In the genomic region with DNA sequence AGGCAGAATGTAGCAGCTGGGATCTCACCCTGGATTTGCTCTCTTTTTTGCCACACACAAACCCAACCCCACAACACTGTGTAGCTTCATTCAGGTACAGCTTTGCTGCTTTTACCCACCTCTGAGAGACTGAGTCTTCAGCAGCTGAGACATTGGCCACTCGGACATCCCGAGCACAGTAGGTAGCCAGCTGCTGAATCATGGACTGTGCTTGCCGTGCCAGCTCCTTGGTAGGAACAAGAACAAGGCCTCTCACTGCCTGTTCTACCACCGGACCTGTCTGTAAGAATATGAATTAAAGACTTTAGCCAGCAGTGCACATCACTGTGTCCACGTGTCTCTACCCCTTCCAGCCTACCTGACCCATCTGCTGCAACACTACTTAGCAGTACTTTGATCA, we compare ENCODE assay signal across 8 cellular contexts. TPM values are rescaled to one million over a fixed set of nuclear protein-coding genes. Genes with fewer than 3 reads are reported as not detected.
DNase-seq lines count a peak whose midpoint lies in the region; ATAC-seq and TF ChIP-seq lines count a peak whose summit lies in the region.
"Had no signal": no experiment of that assay in that cellular context is flagged by ENCODE, and none has a peak within 500 bp of the region (broad histone marks: within the 10 kb centered on the region; RNA-seq: fewer than 3 reads in every experiment).

No MANE protein-coding gene starts in this region.

- no peaks in the 10 kb centered on the region for H3K9me3 Mint-ChIP-seq in activated CD8-positive, alpha-beta T cell treated with anti-CD3 and anti-CD28 coated beads for 36 hours
- H3K9me3 Mint-ChIP-seq in stimulated activated effector memory CD8-positive, alpha-beta T cell treated with anti-CD3 and anti-CD28 coated beads, Interleukin-12 subunit alpha, Interleukin-12 subunit beta, amount 100 ng/mL, for 72 hours = no peaks in the 10 kb centered on the region

- H3K27ac Mint-ChIP-seq in activated CD8-positive, alpha-beta T cell treated with anti-CD3 and anti-CD28 coated beads for 36 hours = peak overlapping the region; percentile 96
- peak overlapping the region; percentile 98 for H3K27ac Mint-ChIP-seq in stimulated activated effector memory CD8-positive, alpha-beta T cell treated with anti-CD3 and anti-CD28 coated beads, Interleukin-12 subunit alpha, Interleukin-12 subunit beta, amount 100 ng/mL, for 72 hours

- TF ChIP-seq CTCF in HFF-Myc (IDR thresholded peaks at IDR 0.05; ENCODE audit: low read depth, low read length, missing control alignments) = no peak
- no peak for TF ChIP-seq CTCF in activated CD8-positive, alpha-beta T cell treated with anti-CD3 and anti-CD28 coated beads for 36 hours (IDR thresholded peaks at IDR 0.05)

- intact Hi-C loops in activated CD8-positive, alpha-beta T cell treated with anti-CD3 and anti-CD28 coated beads for 36 hours (cut with micrococcal nuclease) = no loop called here

- no peaks in the 10 kb centered on the region for H3K9me3 ChIP-seq in iPS-15b (ENCODE audit: control insufficient read depth, insufficient read depth, low read length)

- H3K27me3 ChIP-seq in iPS-15b (ENCODE audit: control insufficient read depth, insufficient read depth, low read length) = no peaks in the 10 kb centered on the region

- ATAC-seq in activated CD8-positive, alpha-beta T cell treated with anti-CD3 and anti-CD28 coated beads for 36 hours = no peak
- no peak for ATAC-seq in stimulated activated effector memory CD8-positive, alpha-beta T cell treated with anti-CD3 and anti-CD28 coated beads, Interleukin-12 subunit alpha, Interleukin-12 subunit beta, amount 100 ng/mL, for 72 hours
- no peak for ATAC-seq in GM21576 (IDR thresholded peaks at IDR 0.05; ENCODE audit: unreplicated experiment)
- ATAC-seq in GM21529 (IDR thresholded peaks at IDR 0.05; ENCODE audit: unreplicated experiment) = no peak

- H3K36me3 ChIP-seq in iPS-15b (ENCODE audit: control insufficient read depth, insufficient read depth, low read length) = peaks cover 45% of the 10 kb centered on the region

- CTCF ChIA-PET in activated CD8-positive, alpha-beta T cell treated with anti-CD3 and anti-CD28 coated beads for 36 hours (lab: Charles Lee) = interaction anchor here (1.0 to 4.0 kb wide), 4 partner anchors 8 to 224 kb away, joined by 3 to 32 read pairs (median 7); no protein-coding TSS in a partner anchor
- CTCF ChIA-PET in HEK293T (lab: Yijun Ruan, JAX) = interaction anchor here (1.4 kb wide), 1 partner anchor 16 kb away, joined by 5 read pairs; no protein-coding TSS in a partner anchor

- no peaks in the 10 kb centered on the region for H3K27me3 Mint-ChIP-seq in activated CD8-positive, alpha-beta T cell treated with anti-CD3 and anti-CD28 coated beads for 36 hours

- POLR2A ChIA-PET in activated CD8-positive, alpha-beta T cell treated with anti-CD3 and anti-CD28 coated beads for 36 hours (lab: Charles Lee) = interaction anchor here (0.8 to 5.1 kb wide), 8 partner anchors 7 to 315 kb away, joined by 3 to 32 read pairs (median 4); a partner anchor contains a TSS
- POLR2A ChIA-PET in HEK293T (lab: Yijun Ruan, JAX) = interaction anchor here (1.1 to 3.1 kb wide), 7 partner anchors 8 to 282 kb away, joined by 3 to 41 read pairs (median 4); a partner anchor contains a TSS

- peak overlapping the region; percentile 95 for H3K9ac ChIP-seq in iPS-15b (ENCODE audit: low read depth, low read length)

- peaks cover 2% of the 10 kb centered on the region for H3K4me1 ChIP-seq in iPS-15b (ENCODE audit: control insufficient read depth, insufficient read depth, low read length)

- H3K4me3 Mint-ChIP-seq in activated CD8-positive, alpha-beta T cell treated with anti-CD3 and anti-CD28 coated beads for 36 hours = peak overlapping the region; percentile 99
- H3K4me3 Mint-ChIP-seq in stimulated activated effector memory CD8-positive, alpha-beta T cell treated with anti-CD3 and anti-CD28 coated beads, Interleukin-12 subunit alpha, Interleukin-12 subunit beta, amount 100 ng/mL, for 72 hours = peak overlapping the region; percentile 98

- H3K4me1 Mint-ChIP-seq in activated CD8-positive, alpha-beta T cell treated with anti-CD3 and anti-CD28 coated beads for 36 hours (ENCODE audit: low read depth) = peaks cover 38% of the 10 kb centered on the region
- H3K4me1 Mint-ChIP-seq in stimulated activated effector memory CD8-positive, alpha-beta T cell treated with anti-CD3 and anti-CD28 coated beads, Interleukin-12 subunit alpha, Interleukin-12 subunit beta, amount 100 ng/mL, for 72 hours = peaks cover 43% of the 10 kb centered on the region

- peaks cover 68% of the 10 kb centered on the region for H3K36me3 Mint-ChIP-seq in activated CD8-positive, alpha-beta T cell treated with anti-CD3 and anti-CD28 coated beads for 36 hours (ENCODE audit: low read depth)
- peaks cover 94% of the 10 kb centered on the region for H3K36me3 Mint-ChIP-seq in stimulated activated effector memory CD8-positive, alpha-beta T cell treated with anti-CD3 and anti-CD28 coated beads, Interleukin-12 subunit alpha, Interleukin-12 subunit beta, amount 100 ng/mL, for 72 hours

- H3K4me3 ChIP-seq in HFF-Myc (replicated peaks; ENCODE audit: low read depth, low read length) (peak overlapping the region; percentile 72), iPS-15b (ENCODE audit: low read depth, low read length) (peak overlapping the region; percentile 94)

- DNase-seq in HFF-Myc (ENCODE audit: extremely low read depth, low read depth) = no peak
- DNase-seq in activated CD8-positive, alpha-beta T cell treated with anti-CD3 and anti-CD28 coated beads for 36 hours = no peak
- DNase-seq in stimulated activated effector memory CD8-positive, alpha-beta T cell treated with anti-CD3 and anti-CD28 coated beads, Interleukin-12 subunit alpha, Interleukin-12 subunit beta, amount 100 ng/mL, for 72 hours (ENCODE audit: low spot score in 2 of 2) = no peak
- DNase-seq in HEK293T (ENCODE audit: extremely low spot score) = no peak
- DNase-seq: activated CD4-positive, CD25-positive, alpha-beta regulatory T cell treated with anti-CD3 and anti-CD28 coated beads, Interleukin-2, amount 50 U/mL, for 72 hours had no signal

TF ChIP-seq in HEK293T, 16 proteins besides CTCF, POLR2A, EP300 and RAD21:
- TF ChIP-seq NFRKB (IDR thresholded peaks at IDR 0.05) (no peak), FOXK2 (IDR thresholded peaks at IDR 0.05) (no peak), TARDBP (IDR thresholded peaks at IDR 0.05) (no peak), SUZ12 (IDR thresholded peaks at IDR 0.05) (no peak), SP1 (IDR thresholded peaks at IDR 0.05) (no peak)
- TF ChIP-seq, protein P1, sequence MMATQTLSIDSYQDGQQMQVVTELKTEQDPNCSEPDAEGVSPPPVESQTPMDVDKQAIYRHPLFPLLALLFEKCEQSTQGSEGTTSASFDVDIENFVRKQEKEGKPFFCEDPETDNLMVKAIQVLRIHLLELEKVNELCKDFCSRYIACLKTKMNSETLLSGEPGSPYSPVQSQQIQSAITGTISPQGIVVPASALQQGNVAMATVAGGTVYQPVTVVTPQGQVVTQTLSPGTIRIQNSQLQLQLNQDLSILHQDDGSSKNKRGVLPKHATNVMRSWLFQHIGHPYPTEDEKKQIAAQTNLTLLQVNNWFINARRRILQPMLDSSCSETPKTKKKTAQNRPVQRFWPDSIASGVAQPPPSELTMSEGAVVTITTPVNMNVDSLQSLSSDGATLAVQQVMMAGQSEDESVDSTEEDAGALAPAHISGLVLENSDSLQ (IDR thresholded peaks at IDR 0.05) = no peak

RNA-seq across cellular contexts. Expression of a gene that starts 0.9 kb away (rescaled TPM):
- total RNA-seq in activated CD8-positive, alpha-beta T cell treated with anti-CD3 and anti-CD28 coated beads for 36 hours = 10 to 100 TPM; 92.3 to 98.3 TPM

RNA-seq across cellular contexts. Expression of a gene that starts 9.3 kb away (rescaled TPM):
- 10 to 100 TPM; 74.6 to 76.2 TPM for total RNA-seq in activated CD8-positive, alpha-beta T cell treated with anti-CD3 and anti-CD28 coated beads for 36 hours

RNA-seq across cellular contexts. Expression of a gene that starts 31.6 kb away (rescaled TPM):
- total RNA-seq in activated CD8-positive, alpha-beta T cell treated with anti-CD3 and anti-CD28 coated beads for 36 hours = under 1 TPM in 1 of 2 experiments, not detected in 1; 0.07 TPM

RNA-seq across cellular contexts. Expression of a gene that starts 33.7 kb away (rescaled TPM):
- 10 to 100 TPM; 78.6 to 85.6 TPM for total RNA-seq in activated CD8-positive, alpha-beta T cell treated with anti-CD3 and anti-CD28 coated beads for 36 hours
